In genomic region chr16:53112015-53112414, GRCh38 we compare ENCODE assay signal across 21 cellular contexts. TPM values are rescaled to one million over a fixed set of nuclear protein-coding genes. Genes with fewer than 3 reads are reported as not detected.
DNase-seq lines count a peak whose midpoint lies in the region; ATAC-seq and TF ChIP-seq lines count a peak whose summit lies in the region.
"Had no signal": no experiment of that assay in that cellular context is flagged by ENCODE, and none has a peak within 500 bp of the region (broad histone marks: within the 10 kb centered on the region; RNA-seq: fewer than 3 reads in every experiment).

No MANE protein-coding gene starts in this region.

- POLR2A ChIA-PET in Panc1 (lab: Charles Lee), result no interaction called here

- H2AFZ ChIP-seq in mammary epithelial cell (ENCODE audit: low read depth, low read length), result no peak overlapping the region

- intact Hi-C loops in breast epithelium (cut with DNase I; ENCODE audit: low total_unique reads) (no loop called here), mammary epithelial cell (cut with micrococcal nuclease) (no loop called here), Panc1 (cut with micrococcal nuclease; ENCODE audit: unreplicated experiment) (no loop called here)

- H3K27ac ChIP-seq in breast epithelium (peak overlapping the region; percentile 35 to 45), mammary epithelial cell (ENCODE audit: insufficient read depth, low read depth, low read length) (no peak overlapping the region), Panc1 (ENCODE audit: low read length) (peak overlapping the region; percentile 34)
- H3K27ac ChIP-seq: C4-2B, uterus had no signal

- CTCF ChIA-PET in mammary epithelial cell (lab: Charles Lee; ENCODE audit: low non-redundant PET), result no interaction called here
- CTCF ChIA-PET in Panc1 (lab: Charles Lee), result no interaction called here

- H3K4me2 ChIP-seq in mammary epithelial cell (ENCODE audit: insufficient read depth, low read depth, low read length), result no peak overlapping the region

- peaks cover 35% of the 10 kb centered on the region for H3K4me1 Mint-ChIP-seq in stimulated activated memory B cell treated with anti-CD40 and anti-IgM and Interleukin-4, amounts not matched to agents 10 μg/mL and 1 μg/mL and 100 μg/mL, for 72 hours
- H3K4me1 Mint-ChIP-seq: neural crest cell had no signal

- no peak overlapping the region for H3K4me3 Mint-ChIP-seq in stimulated activated memory B cell treated with anti-CD40 and anti-IgM and Interleukin-4, amounts not matched to agents 10 μg/mL and 1 μg/mL and 100 μg/mL, for 72 hours
- H3K4me3 Mint-ChIP-seq: neural crest cell had no signal

- ATAC-seq in Panc1, result no peak
- ATAC-seq in stimulated activated memory B cell treated with anti-CD40 and anti-IgM and Interleukin-4, amounts not matched to agents 10 μg/mL and 1 μg/mL and 100 μg/mL, for 72 hours, result no peak
- no peak for ATAC-seq in GM21717 (IDR thresholded peaks at IDR 0.05; ENCODE audit: unreplicated experiment)
- ATAC-seq in HG03135 (IDR thresholded peaks at IDR 0.05; ENCODE audit: unreplicated experiment), result no peak

- DNase-seq in breast epithelium (ENCODE audit: low spot score in 2 of 2) (no peak), mammary epithelial cell (no peak), Panc1 (ENCODE audit: low read depth, low spot score) (no peak), fibroblast of villous mesenchyme (ENCODE audit: low read depth) (peak; percentile 48), Ammon's horn (ENCODE audit: low spot score) (no peak)
- DNase-seq: activated CD8-positive, alpha-beta memory T cell treated with anti-CD3 and anti-CD28 coated beads, Interleukin-2, amount 50 U/mL, for 48 hours; DMS 273 treated with DMSO at 0.1 percent for 48 hours; effector CD4-positive, alpha-beta T cell; GDM1; islet precursor cell; NCI-H1092; NCI-H2081 treated with DMSO at 0.1 percent for 48 hours; NK-92 treated with Interleukin-12 subunit alpha and Interleukin-12 subunit beta, amount 100 ng/mL, for 24 hours; substantia nigra; SW 1271; uterus had no signal

- no peaks in the 10 kb centered on the region for H3K9me3 Mint-ChIP-seq in stimulated activated memory B cell treated with anti-CD40 and anti-IgM and Interleukin-4, amounts not matched to agents 10 μg/mL and 1 μg/mL and 100 μg/mL, for 72 hours
- H3K9me3 Mint-ChIP-seq: neural crest cell had no signal

- no TSS peak for BruUV-seq in mammary epithelial cell (replicated peaks; lab: Mats Ljungman, UMichigan)
- no TSS peak for BruUV-seq in Panc1 (replicated peaks; lab: Mats Ljungman, UMichigan)

- TF ChIP-seq POLR2A in breast epithelium (IDR thresholded peaks at IDR 0.05), result no peak

- no peaks in the 10 kb centered on the region for H3K27me3 ChIP-seq in breast epithelium
- no peaks in the 10 kb centered on the region for H3K27me3 ChIP-seq in mammary epithelial cell (ENCODE audit: insufficient read depth, low read length)
- no peaks in the 10 kb centered on the region for H3K27me3 ChIP-seq in Panc1 (ENCODE audit: control insufficient read depth, insufficient read depth, low read length)
- H3K27me3 ChIP-seq: uterus had no signal

- TF ChIP-seq CTCF in breast epithelium (IDR thresholded peaks at IDR 0.05), result no peak
- TF ChIP-seq CTCF in mammary epithelial cell (conservative IDR thresholded peaks at IDR 0.05 in 1 of 2, IDR thresholded peaks at IDR 0.05 in 1 of 2; ENCODE audit: extremely low read depth in 1 of 2, insufficient read depth in 1 of 2, low read depth in 1 of 2, low read length in 2 of 2), result no peak
- no peak for TF ChIP-seq CTCF in Panc1 (IDR thresholded peaks at IDR 0.05)
- no peak for TF ChIP-seq CTCF in fibroblast of villous mesenchyme (IDR thresholded peaks at IDR 0.05; ENCODE audit: insufficient read depth, low read depth, low read length)

- peaks cover 5% of the 10 kb centered on the region for H3K36me3 Mint-ChIP-seq in stimulated activated memory B cell treated with anti-CD40 and anti-IgM and Interleukin-4, amounts not matched to agents 10 μg/mL and 1 μg/mL and 100 μg/mL, for 72 hours

- no peak overlapping the region for H3K4me3 ChIP-seq in breast epithelium
- H3K4me3 ChIP-seq in mammary epithelial cell (replicated peaks in 1 of 3; ENCODE audit: insufficient read depth in 1 of 3, low read depth in 2 of 3, low read length in 3 of 3), result no peak overlapping the region
- no peak overlapping the region for H3K4me3 ChIP-seq in Panc1 (ENCODE audit: low read depth in 2 of 2, low read length in 2 of 2)
- H3K4me3 ChIP-seq in fibroblast of villous mesenchyme (ENCODE audit: low read depth, low read length), result no peak overlapping the region
- H3K4me3 ChIP-seq: uterus had no signal

- in situ Hi-C loops in mammary epithelial cell (cut with MboI; ENCODE audit: low sequenced_read_pairs in 2 of 2), result no loop called here
- in situ Hi-C loops in Panc1 (cut with HindIII; ENCODE audit: low pct_unique_long_range_greater_than_20kb, low sequenced_read_pairs), result no loop called here

- dilution Hi-C loops in mammary epithelial cell (cut with HindIII; ENCODE audit: low sequenced_read_pairs), result no loop called here

- H3K4me1 ChIP-seq in breast epithelium (peaks cover 0 to 4% of the 10 kb centered on the region in 2 donors), mammary epithelial cell (ENCODE audit: insufficient read depth, low read length) (no peaks in the 10 kb centered on the region), Panc1 (ENCODE audit: control insufficient read depth, insufficient read depth, low read length) (no peaks in the 10 kb centered on the region)
- H3K4me1 ChIP-seq: uterus had no signal

- no peaks in the 10 kb centered on the region for H3K27me3 Mint-ChIP-seq in stimulated activated memory B cell treated with anti-CD40 and anti-IgM and Interleukin-4, amounts not matched to agents 10 μg/mL and 1 μg/mL and 100 μg/mL, for 72 hours

- no peaks in the 10 kb centered on the region for H4K20me1 ChIP-seq in mammary epithelial cell (ENCODE audit: insufficient read depth, low read length)

- no peak overlapping the region for H3K9ac ChIP-seq in mammary epithelial cell (ENCODE audit: insufficient read depth, low read length)

- WGBS in mammary epithelial cell (ENCODE audit: low coverage, missing lambda C conversion rate), result 0% methylated on average over 1 of the region's 1 CpG

- no peaks in the 10 kb centered on the region for H3K36me3 ChIP-seq in breast epithelium
- H3K36me3 ChIP-seq in mammary epithelial cell (ENCODE audit: insufficient read depth, low read length), result no peaks in the 10 kb centered on the region
- H3K36me3 ChIP-seq in Panc1 (ENCODE audit: control insufficient read depth, insufficient read depth, low read length), result no peaks in the 10 kb centered on the region
- H3K36me3 ChIP-seq: uterus had no signal

- H3K27ac Mint-ChIP-seq in stimulated activated memory B cell treated with anti-CD40 and anti-IgM and Interleukin-4, amounts not matched to agents 10 μg/mL and 1 μg/mL and 100 μg/mL, for 72 hours, result peak overlapping the region; percentile 80

- peaks cover 10% of the 10 kb centered on the region for H3K79me2 ChIP-seq in mammary epithelial cell (ENCODE audit: insufficient read depth, low read length)

- H3K9me3 ChIP-seq in breast epithelium, result no peaks in the 10 kb centered on the region
- no peaks in the 10 kb centered on the region for H3K9me3 ChIP-seq in mammary epithelial cell (replicated peaks; ENCODE audit: insufficient read depth, low read length)
- H3K9me3 ChIP-seq in Panc1 (ENCODE audit: control insufficient read depth, insufficient read depth, low read depth, low read length), result no peaks in the 10 kb centered on the region
- H3K9me3 ChIP-seq: uterus had no signal

RNA-seq across cellular contexts. Expression of gene CHD9, which starts 57.2 kb away (rescaled TPM):
- 100 to 1,000 TPM in 2 of 3 donors, 10 to 100 TPM in 1; 93.8 to 160 (median 158) TPM for total RNA-seq in breast epithelium
- 10 to 100 TPM; 49.2 to 53.2 TPM for total RNA-seq in mammary epithelial cell
- polyA plus RNA-seq in mammary epithelial cell, result 16.0 TPM
- polyA minus RNA-seq in mammary epithelial cell, result 30.2 TPM
- total RNA-seq in Panc1 (2021; ENCODE audit: unreplicated experiment), result 25.4 TPM
- 4.0 TPM for polyA plus RNA-seq in Panc1 (2012; ENCODE audit: insufficient read length)
- total RNA-seq in fibroblast of villous mesenchyme, result 69.3 and 102 TPM in 2 replicates

RNA-seq across cellular contexts. Expression of gene CHD9NB, which starts 59.3 kb away (rescaled TPM):
- total RNA-seq in breast epithelium (10 to 100 TPM in 1 of 3 donors, 1 to 10 TPM in 2; 1.3 to 16.4 (median 3.3) TPM), mammary epithelial cell (1 to 10 TPM in 1 of 2 donors, under 1 TPM in 1; 0.83 to 1.8 TPM), Panc1 (2021; ENCODE audit: unreplicated experiment) (0.64 TPM), fibroblast of villous mesenchyme (1.3 and 2.6 TPM in 2 replicates)
- polyA plus RNA-seq in mammary epithelial cell, result 2.4 TPM
- not detected for polyA minus RNA-seq in mammary epithelial cell
- 0.22 TPM for polyA plus RNA-seq in Panc1 (2012; ENCODE audit: insufficient read length)
